12 cellular contexts compared by ENCODE assay signal in the genomic region with DNA sequence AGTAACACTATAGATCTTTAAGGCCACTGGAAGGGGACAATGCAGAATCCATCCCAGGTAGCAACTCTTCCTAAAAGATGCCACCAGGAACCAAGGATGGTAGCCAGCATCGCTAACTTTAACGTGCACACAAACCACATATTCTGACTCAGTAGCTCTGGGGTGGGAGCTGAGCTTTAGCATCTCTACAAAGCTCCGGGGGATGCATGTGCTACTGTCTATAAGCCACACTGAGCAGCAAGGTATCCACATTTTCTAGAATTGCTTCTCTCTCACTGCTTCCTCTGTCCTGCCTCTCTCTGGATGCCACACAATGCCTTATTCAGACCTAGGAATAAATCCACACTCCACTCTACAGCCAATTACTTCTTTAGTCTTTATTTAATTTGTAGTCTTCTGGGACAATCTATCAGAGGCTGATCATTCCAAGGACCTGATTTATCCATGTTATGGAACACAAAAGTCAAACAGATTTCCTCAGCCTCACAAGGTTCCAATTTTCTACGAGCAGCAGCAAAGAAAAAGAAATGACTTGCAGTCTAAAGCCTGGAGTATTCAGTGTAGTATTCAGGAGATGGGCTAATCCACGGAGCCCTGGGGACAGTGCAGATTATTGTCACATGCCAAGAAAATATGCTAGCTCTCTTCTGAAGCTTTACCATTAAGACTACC. TPM values are rescaled to one million over a fixed set of nuclear protein-coding genes. Genes with fewer than 3 reads are reported as not detected.
DNase-seq lines count a peak whose midpoint lies in the region; ATAC-seq and TF ChIP-seq lines count a peak whose summit lies in the region.
"Had no signal": no experiment of that assay in that cellular context is flagged by ENCODE, and none has a peak within 500 bp of the region (broad histone marks: within the 10 kb centered on the region; RNA-seq: fewer than 3 reads in every experiment).

No MANE protein-coding gene starts in this region.

- peaks cover 21% of the 10 kb centered on the region for H3K36me3 Mint-ChIP-seq in central memory CD8-positive, alpha-beta T cell (ENCODE audit: insufficient read depth)

- DNase-seq in GM06990 (ENCODE audit: extremely low read depth, insufficient read length) (no peak), NB4 (ENCODE audit: low read depth) (no peak), gastrocnemius medialis (no peak), adrenal gland (no peak)
- DNase-seq in central memory CD8-positive, alpha-beta T cell (ENCODE audit: low spot score in 2 of 2): no peak
- DNase-seq: DMS153; H7; NCI-H1092; stimulated activated CD4-positive, alpha-beta T cell treated with anti-CD3 and anti-CD28 coated beads, Interleukin-2, amount 100 ng/mL, for 48 hours had no signal

- H3K4me3 ChIP-seq in GM06990 (replicated peaks; ENCODE audit: low read depth, low read length): peak overlapping the region; percentile 98
- peak overlapping the region; percentile 99 for H3K4me3 ChIP-seq in NB4 (ENCODE audit: low read depth, low read length)
- no peak overlapping the region for H3K4me3 ChIP-seq in gastrocnemius medialis
- no peak overlapping the region for H3K4me3 ChIP-seq in adrenal gland

- no peaks in the 10 kb centered on the region for H3K36me3 ChIP-seq in GM06990 (ENCODE audit: control insufficient read depth, insufficient read depth, low read length)
- H3K36me3 ChIP-seq in gastrocnemius medialis: no peaks in the 10 kb centered on the region
- no peaks in the 10 kb centered on the region for H3K36me3 ChIP-seq in adrenal gland (replicated peaks in 1 of 2)

- peaks cover 85% of the 10 kb centered on the region for H3K4me1 Mint-ChIP-seq in central memory CD8-positive, alpha-beta T cell

- peak overlapping the region; percentile 25 for H3K4me3 Mint-ChIP-seq in central memory CD8-positive, alpha-beta T cell

- no peaks in the 10 kb centered on the region for H3K9me3 Mint-ChIP-seq in central memory CD8-positive, alpha-beta T cell

- in situ Hi-C loops in gastrocnemius medialis (cut with MboI; ENCODE audit: low sequenced_read_pairs in 4 of 4): loop anchor here in 1 of 4 donors (5.0 to 10.0 kb wide), 2 partner anchors 50 to 183 kb away; no protein-coding TSS in a partner anchor

- H3K27ac ChIP-seq in gastrocnemius medialis (peak overlapping the region in 3 of 4 donors; percentile 4 to 22 (median 7)), adrenal gland (no peak overlapping the region)

- TF ChIP-seq CTCF in GM06990 (IDR thresholded peaks at IDR 0.05; ENCODE audit: insufficient read depth, low read length, poor library complexity, severe bottlenecking) (no peak), NB4 (IDR thresholded peaks at IDR 0.05; ENCODE audit: low read depth, low read length) (no peak), gastrocnemius medialis (IDR thresholded peaks at IDR 0.05 in 4 of 5, conservative IDR thresholded peaks at IDR 0.05 in 1 of 5) (no peak), adrenal gland (IDR thresholded peaks at IDR 0.05) (no peak)

- H3K27me3 ChIP-seq in GM06990 (replicated peaks; ENCODE audit: control insufficient read depth, insufficient read depth, low read length): no peaks in the 10 kb centered on the region
- no peaks in the 10 kb centered on the region for H3K27me3 ChIP-seq in gastrocnemius medialis
- H3K27me3 ChIP-seq in adrenal gland: peaks cover 5% of the 10 kb centered on the region

- WGBS in adrenal gland, 4 donors: 79 to 86% (median 80%) methylated on average over 5 of the region's 5 CpGs

- peaks cover 31 to 47% of the 10 kb centered on the region in 2 donors for H3K4me1 ChIP-seq in gastrocnemius medialis
- H3K4me1 ChIP-seq in adrenal gland (replicated peaks in 1 of 2): no peaks in the 10 kb centered on the region

- intact Hi-C loops in gastrocnemius medialis (cut with DNase I; ENCODE audit: low total_unique reads): loop anchor here (5.0 kb wide), 1 partner anchor 123 kb away; no protein-coding TSS in a partner anchor
- intact Hi-C loops in adrenal gland (cut with DNase I): no loop called here

- TF ChIP-seq POLR2A in NB4 (IDR thresholded peaks at IDR 0.05; ENCODE audit: extremely low read depth, insufficient read length) (no peak), gastrocnemius medialis (IDR thresholded peaks at IDR 0.05) (no peak), adrenal gland (IDR thresholded peaks at IDR 0.05) (no peak)

- H3K9me3 ChIP-seq in gastrocnemius medialis (no peaks in the 10 kb centered on the region), adrenal gland (replicated peaks in 1 of 3) (no peaks in the 10 kb centered on the region)

- no peak for ATAC-seq in central memory CD8-positive, alpha-beta T cell (replicated peaks; ENCODE audit: extremely low read depth, poor library complexity, severe bottlenecking)
- ATAC-seq in gastrocnemius medialis (no peak), HG02885 (IDR thresholded peaks at IDR 0.05; ENCODE audit: poor library complexity, unreplicated experiment) (no peak), HG02981 (IDR thresholded peaks at IDR 0.05; ENCODE audit: unreplicated experiment) (no peak), HG03175 (IDR thresholded peaks at IDR 0.05; ENCODE audit: unreplicated experiment) (no peak)

- H3K27ac Mint-ChIP-seq in central memory CD8-positive, alpha-beta T cell (ENCODE audit: low read depth): peak overlapping the region; percentile 58

- H3K27me3 Mint-ChIP-seq in central memory CD8-positive, alpha-beta T cell: no peaks in the 10 kb centered on the region

RNA-seq across cellular contexts. Expression of a gene that starts 4.4 kb away (rescaled TPM):
- total RNA-seq in gastrocnemius medialis (10 to 100 TPM in 2 of 4 donors, 1 to 10 TPM in 2; 6.2 to 20.4 (median 13.7) TPM), adrenal gland (1 to 10 TPM in 7 of 8 donors, under 1 TPM in 1; 0.85 to 7.7 (median 4.0) TPM)
- 1 to 10 TPM; 1.2 to 2.9 (median 1.5) TPM for polyA plus RNA-seq in adrenal gland

RNA-seq across cellular contexts. Expression of a gene that starts 51.9 kb away (rescaled TPM):
- 10 to 100 TPM; 11.2 to 18.6 (median 14.4) TPM for total RNA-seq in gastrocnemius medialis
- total RNA-seq in adrenal gland: 100 to 1,000 TPM in 1 of 8 donors, 10 to 100 TPM in 7; 39.8 to 102 (median 52.5) TPM
- 10 to 100 TPM in 2 of 3 donors, 1 to 10 TPM in 1; 8.2 to 36.7 (median 15.1) TPM for polyA plus RNA-seq in adrenal gland

Comparison
In these comparisons a context has a peak if more than half of its experiments do, and no peak if none do; other contexts are left out.
1. H3K4me3 ChIP-seq: peak in GM06990 (single experiment) and NB4 (single experiment); none in gastrocnemius medialis (0 of 4) and adrenal gland (0 of 4).
2. H3K27ac ChIP-seq: peak in gastrocnemius medialis (3 of 4); none in adrenal gland (0 of 5).